Comparison of ENCODE assay signal across 2 cellular contexts in genomic region chr6:132764370-132764769, GRCh38.
TF ChIP-seq lines count a peak whose summit lies in the region.

No MANE protein-coding gene starts in this region.

TF ChIP-seq in liver, 16 proteins besides CTCF, POLR2A, EP300 and RAD21:
- TF ChIP-seq JUND (IDR thresholded peaks at IDR 0.05) = no peak
- TF ChIP-seq ATF3 (IDR thresholded peaks at IDR 0.05) = no peak
- no peak for TF ChIP-seq ZBTB33 (IDR thresholded peaks at IDR 0.05)
- TF ChIP-seq SP1 (IDR thresholded peaks at IDR 0.05) = no peak
- TF ChIP-seq EGR1 (IDR thresholded peaks at IDR 0.05; ENCODE audit: low read depth in 2 of 2) = no peak
- no peak for TF ChIP-seq HNF4G (IDR thresholded peaks at IDR 0.05)
- TF ChIP-seq YY1 (IDR thresholded peaks at IDR 0.05) = peak; percentile 27
- no peak for TF ChIP-seq GABPA (IDR thresholded peaks at IDR 0.05 in 1 of 2, conservative IDR thresholded peaks at IDR 0.05 in 1 of 2)

TF ChIP-seq in HepG2, 621 proteins besides CTCF, POLR2A, EP300 and RAD21:
- TF ChIP-seq ZEB1 (IDR thresholded peaks at IDR 0.05; ENCODE audit: insufficient replicate concordance, low read depth) (no peak), ZBTB26 (CRISPR knock-in tag; IDR thresholded peaks at IDR 0.05; ENCODE audit: borderline replicate concordance) (no peak), ZBTB20 (CRISPR knock-in tag; IDR thresholded peaks at IDR 0.05; ENCODE audit: borderline replicate concordance, low read depth) (no peak), ATAD3A (CRISPR knock-in tag; IDR thresholded peaks at IDR 0.05) (no peak), ZBTB43 (CRISPR knock-in tag; conservative IDR thresholded peaks at IDR 0.05) (no peak), KDM1A (CRISPR knock-in tag; IDR thresholded peaks at IDR 0.05) (no peak), SRF (IDR thresholded peaks at IDR 0.05; ENCODE audit: low read depth, low read length) (no peak), ZNF350 (CRISPR knock-in tag; IDR thresholded peaks at IDR 0.05; ENCODE audit: borderline replicate concordance, low read depth) (no peak), RELA (CRISPR knock-in tag; IDR thresholded peaks at IDR 0.05) (no peak), HBP1 (CRISPR knock-in tag; IDR thresholded peaks at IDR 0.05; ENCODE audit: low read depth) (no peak), GABPB1 (CRISPR knock-in tag; IDR thresholded peaks at IDR 0.05) (no peak), AGO1 (IDR thresholded peaks at IDR 0.05; ENCODE audit: low read depth, low read length, poor library complexity, severe bottlenecking) (no peak), ZNF768 (CRISPR knock-in tag; IDR thresholded peaks at IDR 0.05) (no peak), ZUFSP (CRISPR knock-in tag; IDR thresholded peaks at IDR 0.05; ENCODE audit: borderline replicate concordance) (no peak), CHD2 (IDR thresholded peaks at IDR 0.05; ENCODE audit: low read depth, low read length) (no peak), ZSCAN20 (CRISPR knock-in tag; IDR thresholded peaks at IDR 0.05; ENCODE audit: borderline replicate concordance) (no peak), NR1H2 (CRISPR knock-in tag; IDR thresholded peaks at IDR 0.05; ENCODE audit: borderline replicate concordance, low read depth) (no peak), PRDM10 (CRISPR knock-in tag; IDR thresholded peaks at IDR 0.05; ENCODE audit: low read depth) (no peak), SP1 (IDR thresholded peaks at IDR 0.05) (no peak), SP1 (CRISPR knock-in tag; IDR thresholded peaks at IDR 0.05) (no peak), CREB1 (IDR thresholded peaks at IDR 0.05) (no peak), CREB1 (CRISPR knock-in tag; IDR thresholded peaks at IDR 0.05) (no peak)
